8 cellular contexts compared by ENCODE assay signal in genomic region chr2:74148457-74149248, GRCh38. TPM values are rescaled to one million over a fixed set of nuclear protein-coding genes. Genes with fewer than 3 reads are reported as not detected.
DNase-seq lines count a peak whose midpoint lies in the region; ATAC-seq and TF ChIP-seq lines count a peak whose summit lies in the region.

No MANE protein-coding gene starts in this region.

- TF ChIP-seq CTCF in cardiac muscle cell (IDR thresholded peaks at IDR 0.05; ENCODE audit: low read depth, low read length) (no peak), right lobe of liver (IDR thresholded peaks at IDR 0.05) (no peak), upper lobe of right lung (IDR thresholded peaks at IDR 0.05) (no peak)

- DNase-seq in cardiac muscle cell (ENCODE audit: low read depth in 1 of 2, low spot score in 1 of 2) (peak in 1 of 2 donors; percentile 8), Right ventricle myocardium superior (no peak), right lobe of liver (no peak), upper lobe of right lung (no peak), H4 (ENCODE audit: low spot score) (no peak)
- no peak for DNase-seq in stimulated activated CD4-positive, alpha-beta T cell treated with anti-CD3 and anti-CD28 coated beads, Interleukin-4, amount 100 ng/mL, for 24 hours

- H3K4me3 ChIP-seq in cardiac muscle cell (peak overlapping the region; percentile 89), right lobe of liver (peak overlapping the region; percentile 71 to 94 (median 81)), upper lobe of right lung (peak overlapping the region; percentile 94)

- H3K36me3 ChIP-seq in cardiac muscle cell (peaks cover 14% of the 10 kb centered on the region), right lobe of liver (peaks cover 0 to 11% (median 0%) of the 10 kb centered on the region in 4 donors), upper lobe of right lung (peaks cover 23% of the 10 kb centered on the region)

- intact Hi-C loops in Right ventricle myocardium superior (cut with DNase I) (loop anchor here (10.0 kb wide), 2 partner anchors 164 to 324 kb away; partner anchors contain the start of genes STAMBP and TET3), right lobe of liver (cut with DNase I) (loop anchor here in 1 of 2 donors (10.0 kb wide), 1 partner anchor 324 kb away; the partner anchor contains the start of gene STAMBP), upper lobe of right lung (cut with DNase I) (no loop called here)

- peaks cover 10% of the 10 kb centered on the region for H3K4me1 ChIP-seq in cardiac muscle cell (ENCODE audit: low read depth)
- H3K4me1 ChIP-seq in right lobe of liver: peaks cover 0 to 7% (median 3%) of the 10 kb centered on the region in 4 donors
- peaks cover 13% of the 10 kb centered on the region for H3K4me1 ChIP-seq in upper lobe of right lung

- ATAC-seq in Right ventricle myocardium superior (ENCODE audit: poor library complexity) (no peak), right lobe of liver (no peak), upper lobe of right lung (no peak), GM18861 (IDR thresholded peaks at IDR 0.05; ENCODE audit: unreplicated experiment) (no peak)

- 39% methylated on average over 9 of the region's 16 CpGs for WGBS in right lobe of liver (ENCODE audit: insufficient coverage, low coverage, low lambda C conversion rate, missing lambda C conversion rate)

- H3K27me3 ChIP-seq in cardiac muscle cell (no peaks in the 10 kb centered on the region), right lobe of liver (no peaks in the 10 kb centered on the region), upper lobe of right lung (no peaks in the 10 kb centered on the region)

- no peak for TF ChIP-seq POLR2A in right lobe of liver (IDR thresholded peaks at IDR 0.05)

- H3K9me3 ChIP-seq in cardiac muscle cell (ENCODE audit: low read depth): no peaks in the 10 kb centered on the region
- H3K9me3 ChIP-seq in right lobe of liver: no peaks in the 10 kb centered on the region
- H3K9me3 ChIP-seq in upper lobe of right lung: no peaks in the 10 kb centered on the region

- H3K27ac ChIP-seq in cardiac muscle cell (peak overlapping the region; percentile 72), angular gyrus (ENCODE audit: low read depth, low read length) (peak overlapping the region; percentile 75), right lobe of liver (no peak overlapping the region), upper lobe of right lung (peak overlapping the region; percentile 49)

RNA-seq across cellular contexts. Expression of gene BOLA3, which starts 0.9 kb away (rescaled TPM):
- total RNA-seq in cardiac muscle cell (27.0 and 97.0 TPM in 2 replicates), Right ventricle myocardium superior (89.6 TPM), right lobe of liver (10 to 100 TPM; 14.6 to 58.6 (median 16.0) TPM), upper lobe of right lung (19.5 TPM)
- polyA plus RNA-seq in cardiac muscle cell: 54.6 and 124 TPM in 2 replicates
- 144 and 202 TPM in 2 replicates for total RNA-seq in H4 (2014; rRNA removed; shearing (Covaris generic))

RNA-seq across cellular contexts. Expression of gene MOB1A, which starts 30.0 kb away (rescaled TPM):
- total RNA-seq in cardiac muscle cell: 43.3 and 60.4 TPM in 2 replicates
- 32.8 and 64.0 TPM in 2 replicates for polyA plus RNA-seq in cardiac muscle cell
- 53.1 TPM for total RNA-seq in Right ventricle myocardium superior
- total RNA-seq in right lobe of liver: 10 to 100 TPM; 29.8 to 48.0 (median 32.9) TPM
- total RNA-seq in upper lobe of right lung: 120 TPM
- 147 and 150 TPM in 2 replicates for total RNA-seq in H4 (2014; rRNA removed; shearing (Covaris generic))

RNA-seq across cellular contexts. Expression of gene MTHFD2, which starts 49.8 kb away (rescaled TPM):
- total RNA-seq in cardiac muscle cell (15.6 and 21.2 TPM in 2 replicates), Right ventricle myocardium superior (19.0 TPM), right lobe of liver (1 to 10 TPM in 5 of 6 experiments, under 1 TPM in 1; 0.31 to 7.4 (median 2.0) TPM), upper lobe of right lung (62.2 TPM)
- polyA plus RNA-seq in cardiac muscle cell: 21.1 and 24.3 TPM in 2 replicates
- 257 and 261 TPM in 2 replicates for total RNA-seq in H4 (2014; rRNA removed; shearing (Covaris generic))

Comparison
In these comparisons a context has a peak if more than half of its experiments do, and no peak if none do; other contexts are left out.
1. H3K27ac ChIP-seq: peak in cardiac muscle cell (single experiment), angular gyrus (single experiment) and upper lobe of right lung (single experiment); none in right lobe of liver (0 of 3).
2. Peak in every context shown above with its lines, with median percentiles within 50 percentile points of each other: H3K4me3 ChIP-seq.